In genomic region chr20:36830791-36831691, GRCh38 we compare ENCODE assay signal across 10 cellular contexts. TPM values are rescaled to one million over a fixed set of nuclear protein-coding genes. Genes with fewer than 3 reads are reported as not detected.
DNase-seq lines count a peak whose midpoint lies in the region; ATAC-seq and TF ChIP-seq lines count a peak whose summit lies in the region.
"Had no signal": no experiment of that assay in that cellular context is flagged by ENCODE, and none has a peak within 500 bp of the region (broad histone marks: within the 10 kb centered on the region; RNA-seq: fewer than 3 reads in every experiment).

No MANE protein-coding gene starts in this region.

- peaks cover 45 to 56% (median 52%) of the 10 kb centered on the region in 3 donors for H3K4me1 ChIP-seq in skeletal muscle tissue (ENCODE audit: control insufficient read depth in 3 of 3, insufficient read depth in 3 of 3, low read length in 3 of 3)

- H3K27me3 ChIP-seq in skeletal muscle tissue (ENCODE audit: control insufficient read depth in 3 of 3, insufficient read depth in 3 of 3, low read length in 3 of 3) = no peaks in the 10 kb centered on the region

- no peak for DNase-seq in GM12864 (ENCODE audit: low read depth)
- peak in 40 of 56 donors; percentile 23 to 79 (median 53) for DNase-seq in amygdala (lab: John Stamatoyannopoulos, UW)
- peak; percentile 84 for DNase-seq in cardiac septum (ENCODE audit: low spot score)
- DNase-seq in T-helper 9 cell = no peak
- no peak for DNase-seq in activated naive CD4-positive, alpha-beta T cell treated with Interleukin-2 at 50 U/mL for 16 hours
- DNase-seq: activated CD4-positive, alpha-beta T cell treated with anti-CD3 and anti-CD28 coated beads, Interleukin-2, amount 10 ng/mL, durations not matched to agents 24 days and 14 days had no signal

- intact Hi-C loops in cardiac septum (cut with DNase I) = loop anchor here (1.0 kb wide), 1 partner anchor 31 kb away; no protein-coding TSS in a partner anchor

- peak overlapping the region in 1 of 3 donors; percentile 45 for H3K9ac ChIP-seq in skeletal muscle tissue (ENCODE audit: low read depth in 1 of 3, low read length in 3 of 3)
- H3K9ac ChIP-seq: KMS-11 had no signal

- H3K9me3 ChIP-seq in skeletal muscle tissue (ENCODE audit: control insufficient read depth in 3 of 3, low read length in 3 of 3) = no peaks in the 10 kb centered on the region

- peak; percentile 23 for TF ChIP-seq CTCF in GM12864 (IDR thresholded peaks at IDR 0.05; ENCODE audit: low read depth, low read length, missing control alignments)

- H3K4me3 ChIP-seq in GM12864 (ENCODE audit: low read depth, low read length) (no peak overlapping the region), skeletal muscle tissue (ENCODE audit: low read length in 3 of 3) (peak overlapping the region in 1 of 3 donors; percentile 6)

- peak overlapping the region; percentile 70 for H3K27ac ChIP-seq in skeletal muscle tissue (ENCODE audit: low read depth, low read length)
- H3K27ac ChIP-seq: KMS-11 had no signal

- peaks cover 11 to 13% (median 12%) of the 10 kb centered on the region in 3 donors for H3K36me3 ChIP-seq in skeletal muscle tissue (ENCODE audit: control insufficient read depth in 3 of 3, insufficient read depth in 3 of 3, low read length in 3 of 3)

- ATAC-seq in HG02981 (IDR thresholded peaks at IDR 0.05; ENCODE audit: unreplicated experiment) = no peak
- no peak for ATAC-seq in HG03196 (IDR thresholded peaks at IDR 0.05; ENCODE audit: unreplicated experiment)

RNA-seq across cellular contexts. Expression of gene TLDC2, which starts 44.9 kb away (rescaled TPM):
- not detected for total RNA-seq in cardiac septum
- under 0.01 TPM for total RNA-seq in skeletal muscle tissue
- total RNA-seq: activated CD4-positive, alpha-beta T cell treated with anti-CD3 and anti-CD28 coated beads, Interleukin-2, amount 10 ng/mL, durations not matched to agents 24 days and 14 days had no signal

RNA-seq across cellular contexts. Expression of gene DSN1, which starts 57.5 kb away (rescaled TPM):
- total RNA-seq in cardiac septum (3.8 TPM), skeletal muscle tissue (5.7 TPM)

Comparison
In these comparisons a context has a peak if more than half of its experiments do, and no peak if none do; other contexts are left out.
1. DNase-seq: peak in amygdala (40 of 56) and cardiac septum (single experiment); none in GM12864 (single experiment), T-helper 9 cell (single experiment) and activated naive CD4-positive, alpha-beta T cell treated with Interleukin-2 at 50 U/mL for 16 hours (single experiment).